Comparison of ENCODE assay signal across 8 cellular contexts in the genomic region with DNA sequence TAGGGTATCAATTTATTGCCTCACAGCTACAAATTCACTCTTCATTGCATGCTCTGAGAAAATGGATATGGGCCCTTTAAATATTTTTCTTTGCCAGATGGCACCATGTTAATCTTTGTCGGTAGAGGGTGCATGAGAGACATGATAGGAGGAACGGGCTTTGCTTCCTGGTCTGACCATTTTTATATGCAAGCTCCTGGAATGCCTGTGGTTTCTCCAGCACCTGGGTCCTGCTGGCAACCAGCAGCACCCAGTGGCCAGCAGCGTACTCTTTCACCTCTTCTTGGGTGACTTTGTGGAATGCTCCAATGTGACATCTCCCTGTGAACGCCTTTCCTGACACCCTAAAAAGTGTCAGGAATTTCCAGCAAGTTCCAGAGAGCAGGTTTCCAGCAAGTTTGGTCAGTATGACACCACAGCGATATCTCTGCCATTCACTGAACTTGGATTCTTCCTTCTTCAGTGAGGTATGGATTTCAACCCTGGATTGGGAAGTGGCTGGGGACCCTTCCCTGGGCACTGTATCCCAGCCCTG.
DNase-seq lines count a peak whose midpoint lies in the region; ATAC-seq, FAIRE-seq and TF ChIP-seq lines count a peak whose summit lies in the region.

No MANE protein-coding gene starts in this region.

- H3K4me1 ChIP-seq in endothelial cell of umbilical vein (ENCODE audit: control insufficient read depth, extremely low read depth, insufficient read depth, low read length), result no peaks in the 10 kb centered on the region

- no peak overlapping the region for H3K4me3 ChIP-seq in endothelial cell of umbilical vein (replicated peaks in 1 of 3; ENCODE audit: insufficient read depth in 1 of 3, low read depth in 1 of 3, low read length in 3 of 3)

- TF ChIP-seq CTCF in 22Rv1 (IDR thresholded peaks at IDR 0.05) (peak; percentile 81), endothelial cell of umbilical vein (IDR thresholded peaks at IDR 0.05; ENCODE audit: extremely low read depth in 1 of 2, insufficient read depth in 1 of 2, low read depth in 1 of 2, low read length in 2 of 2) (peak; percentile 12 to 30)

- intact Hi-C loops in endothelial cell of umbilical vein (cut with micrococcal nuclease), result loop anchor here (1.0 kb wide), 1 partner anchor 435 kb away; no protein-coding TSS in a partner anchor
- intact Hi-C loops in head of caudate nucleus (cut with DNase I), result no loop called here

- POLR2A ChIA-PET in endothelial cell of umbilical vein (lab: Charles Lee), result no interaction called here

- H3K9me1 ChIP-seq in endothelial cell of umbilical vein (replicated peaks; ENCODE audit: control insufficient read depth, extremely low read depth, insufficient read depth, low read length), result no peaks in the 10 kb centered on the region

- dilution Hi-C loops in endothelial cell of umbilical vein (cut with MboI; ENCODE audit: extremely low pct_ligation_motif_present, low sequenced_read_pairs), result no loop called here

- H4K20me1 ChIP-seq in endothelial cell of umbilical vein (replicated peaks; ENCODE audit: control insufficient read depth, extremely low read depth, insufficient read depth, low read length), result no peaks in the 10 kb centered on the region

- H2AFZ ChIP-seq in endothelial cell of umbilical vein (ENCODE audit: low read depth, low read length), result peak overlapping the region; percentile 42

- ATAC-seq in HG02610 (IDR thresholded peaks at IDR 0.05; ENCODE audit: unreplicated experiment), result no peak

- no peaks in the 10 kb centered on the region for H3K9me3 ChIP-seq in endothelial cell of umbilical vein (replicated peaks; ENCODE audit: control insufficient read depth, insufficient read depth, low read length)

- no peaks in the 10 kb centered on the region for H3K36me3 ChIP-seq in endothelial cell of umbilical vein (ENCODE audit: control insufficient read depth in 2 of 2, extremely low read depth in 1 of 2, insufficient read depth in 2 of 2, low read length in 2 of 2)

- CTCF ChIA-PET in endothelial cell of umbilical vein (lab: Charles Lee), result interaction anchor here (0.7 to 1.8 kb wide), 27 partner anchors 11 to 446 kb away, joined by 3 to 15 read pairs (median 4); a partner anchor contains a TSS

- no peak for TF ChIP-seq POLR2A in endothelial cell of umbilical vein (IDR thresholded peaks at IDR 0.05; ENCODE audit: low read depth, low read length)

- BruUV-seq in endothelial cell of umbilical vein (replicated peaks; lab: Mats Ljungman, UMichigan), result no TSS peak

- no peak overlapping the region for H3K4me2 ChIP-seq in endothelial cell of umbilical vein (ENCODE audit: insufficient read depth, low read length)

- DNase-seq in HCEC 1CT (peak; percentile 66), NCI-H82 (lab: John Stamatoyannopoulos, UW) (peak; percentile 77), endothelial cell of umbilical vein (ENCODE audit: low read depth, low spot score) (peak; percentile 48), pulmonary artery endothelial cell (ENCODE audit: low read depth, low spot score) (peak; percentile 24), SKM-1 treated with dmso at 0.1 percent for 144 hours (lab: John Stamatoyannopoulos, UW; ENCODE audit: unreplicated experiment) (no peak), head of caudate nucleus (no peak)

- H3K27ac ChIP-seq in 22Rv1 (peak overlapping the region; percentile 47), endothelial cell of umbilical vein (ENCODE audit: insufficient read depth, low read depth, low read length) (no peak overlapping the region)

- no peak overlapping the region for H3K9ac ChIP-seq in endothelial cell of umbilical vein (replicated peaks; ENCODE audit: extremely low read depth, insufficient read depth, low read length)

- H3K79me2 ChIP-seq in endothelial cell of umbilical vein (ENCODE audit: control insufficient read depth, insufficient read depth, low read length), result no peaks in the 10 kb centered on the region

- H3K27me3 ChIP-seq in endothelial cell of umbilical vein (ENCODE audit: control insufficient read depth in 2 of 2, insufficient read depth in 2 of 2, low read length in 2 of 2), result no peaks in the 10 kb centered on the region

- FAIRE-seq in endothelial cell of umbilical vein (lab: Jason Lieb, UNC), result no peak

TF ChIP-seq in endothelial cell of umbilical vein, 7 proteins besides CTCF, POLR2A, EP300 and RAD21:
- TF ChIP-seq MYC (IDR thresholded peaks at IDR 0.05; ENCODE audit: low read depth, low read length) (no peak), EZH2 (IDR thresholded peaks at IDR 0.05; ENCODE audit: borderline replicate concordance, low read depth, low read length, severe bottlenecking) (no peak), FOS (IDR thresholded peaks at IDR 0.05; ENCODE audit: borderline replicate concordance, insufficient read depth, low read length) (no peak), POLR2AphosphoS5 (IDR thresholded peaks at IDR 0.05; ENCODE audit: insufficient read depth, low read depth, low read length) (no peak), JUN (IDR thresholded peaks at IDR 0.05; ENCODE audit: borderline replicate concordance, insufficient read depth, insufficient read length, low read depth) (no peak), GATA2 (IDR thresholded peaks at IDR 0.05; ENCODE audit: insufficient read depth, insufficient read length, low read depth, low read length) (no peak)
- TF ChIP-seq, protein P1, sequence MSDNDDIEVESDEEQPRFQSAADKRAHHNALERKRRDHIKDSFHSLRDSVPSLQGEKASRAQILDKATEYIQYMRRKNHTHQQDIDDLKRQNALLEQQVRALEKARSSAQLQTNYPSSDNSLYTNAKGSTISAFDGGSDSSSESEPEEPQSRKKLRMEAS (IDR thresholded peaks at IDR 0.05; ENCODE audit: insufficient read depth, insufficient read length), result no peak

Comparison
In these comparisons a context has a peak if more than half of its experiments do, and no peak if none do; other contexts are left out.
1. DNase-seq: peak in HCEC 1CT (single experiment), NCI-H82 (single experiment), endothelial cell of umbilical vein (single experiment) and pulmonary artery endothelial cell (single experiment); none in SKM-1 treated with dmso at 0.1 percent for 144 hours (single experiment) and head of caudate nucleus (0 of 42).